8 cellular contexts compared by ENCODE assay signal in the genomic region with DNA sequence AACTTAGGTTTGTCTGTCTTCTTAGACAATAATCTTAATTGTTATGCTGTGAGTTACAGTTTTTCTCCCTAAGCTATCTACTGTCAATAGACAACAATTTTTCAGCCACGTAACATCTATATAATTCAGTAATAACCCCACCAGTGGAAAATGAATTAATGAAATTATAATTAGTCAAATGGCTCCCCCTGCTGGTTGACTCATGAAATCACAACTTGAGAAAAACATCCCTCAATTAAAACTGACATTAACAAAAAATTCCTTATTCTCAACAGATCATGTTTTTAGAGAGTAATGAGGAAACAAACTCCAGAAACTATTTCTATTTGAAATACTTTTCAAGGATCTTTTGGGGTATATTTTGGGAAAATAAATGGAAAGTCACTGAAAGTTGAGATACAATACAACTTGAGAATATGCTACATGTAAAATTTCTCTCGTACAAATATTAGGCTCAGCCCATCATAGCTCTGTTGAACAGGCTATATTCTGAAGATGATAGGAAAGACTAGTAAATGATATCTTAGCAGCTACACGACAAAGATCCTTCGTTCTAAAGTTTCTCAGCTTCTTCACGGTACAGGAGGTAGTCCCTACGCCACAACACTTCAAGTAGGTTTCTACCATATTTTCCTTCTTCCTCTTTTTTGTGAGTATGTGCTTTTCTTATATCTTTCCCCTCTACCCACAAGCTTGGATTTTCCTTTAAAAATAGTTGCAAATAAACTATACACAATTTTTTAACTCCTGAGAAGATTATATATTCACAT. TPM values are rescaled to one million over a fixed set of nuclear protein-coding genes. Genes with fewer than 3 reads are reported as not detected.
DNase-seq lines count a peak whose midpoint lies in the region; ATAC-seq, FAIRE-seq and TF ChIP-seq lines count a peak whose summit lies in the region.

No MANE protein-coding gene starts in this region.

- peak; percentile 33 for DNase-seq in ACHN
- DNase-seq in G401 (ENCODE audit: low spot score), result peak; percentile 58
- DNase-seq in NCI-H2081 treated with DMSO at 0.1 percent for 48 hours (lab: John Stamatoyannopoulos, UW), result peak; percentile 22
- DNase-seq in adipocyte (ENCODE audit: low read depth), result peak; percentile 80
- no peak for DNase-seq in upper lobe of left lung
- no peak for DNase-seq in KG1 (lab: John Stamatoyannopoulos, UW)

- H3K9me3 ChIP-seq in adipocyte (ENCODE audit: control insufficient read depth, low read length), result no peaks in the 10 kb centered on the region
- no peaks in the 10 kb centered on the region for H3K9me3 ChIP-seq in upper lobe of left lung

- in situ Hi-C loops in ACHN (cut with HindIII; ENCODE audit: low pct_ligation_motif_present, low pct_unique_long_range_greater_than_20kb, low sequenced_read_pairs), result no loop called here
- in situ Hi-C loops in G401 (cut with HindIII; ENCODE audit: low sequenced_read_pairs), result no loop called here

- ATAC-seq in upper lobe of left lung (ENCODE audit: low FRiP score in 2 of 2) (peak in 1 of 2 donors; percentile 53), GM21717 (IDR thresholded peaks at IDR 0.05; ENCODE audit: unreplicated experiment) (no peak)

- no peak overlapping the region for H3K9ac ChIP-seq in adipocyte (ENCODE audit: low read length)

- H3K4me1 ChIP-seq in adipocyte (ENCODE audit: control insufficient read depth, insufficient read depth, low read length) (no peaks in the 10 kb centered on the region), upper lobe of left lung (peaks cover 0 to 7% (median 2%) of the 10 kb centered on the region in 4 donors)

- no peaks in the 10 kb centered on the region for H3K27me3 ChIP-seq in adipocyte (replicated peaks; ENCODE audit: control insufficient read depth, insufficient read depth, low read length)
- H3K27me3 ChIP-seq in upper lobe of left lung, result no peaks in the 10 kb centered on the region

- FAIRE-seq in islet of Langerhans (lab: Jason Lieb, UNC), result peak; percentile 99

- WGBS in upper lobe of left lung, 2 donors, result 56 to 59% methylated on average over 6 of the region's 6 CpGs

- TF ChIP-seq EP300 in upper lobe of left lung (IDR thresholded peaks at IDR 0.05), result no peak

- H3K27ac ChIP-seq in upper lobe of left lung, result no peak overlapping the region

- peaks cover 33% of the 10 kb centered on the region for H3K36me3 ChIP-seq in adipocyte (ENCODE audit: control insufficient read depth, insufficient read depth, low read length, severe bottlenecking)
- H3K36me3 ChIP-seq in upper lobe of left lung, result peaks cover 11 to 43% (median 16%) of the 10 kb centered on the region in 4 donors

- TF ChIP-seq POLR2A in upper lobe of left lung (IDR thresholded peaks at IDR 0.05), result no peak

- peak; percentile 60 to 81 (median 70) for TF ChIP-seq CTCF in upper lobe of left lung (IDR thresholded peaks at IDR 0.05)

- H3K4me3 ChIP-seq in adipocyte (ENCODE audit: low read length) (no peak overlapping the region), upper lobe of left lung (no peak overlapping the region)

RNA-seq across cellular contexts. Expression of a gene that starts 20.7 kb away (rescaled TPM):
- total RNA-seq in G401 (2014; rRNA removed; shearing (Covaris generic)), result 103 and 133 TPM in 2 replicates
- 100 to 1,000 TPM in 2 of 6 donors, 10 to 100 TPM in 4; 38.5 to 170 (median 61.2) TPM for total RNA-seq in upper lobe of left lung

Comparison
In these comparisons a context has a peak if more than half of its experiments do, and no peak if none do; other contexts are left out.
1. DNase-seq: peak in ACHN (single experiment), G401 (single experiment), NCI-H2081 treated with DMSO at 0.1 percent for 48 hours (single experiment) and adipocyte (single experiment); none in upper lobe of left lung (0 of 2) and KG1 (single experiment).